In genomic region chr10:60796481-60796880, GRCh38 we compare ENCODE assay signal across 1 cellular context.
A peak's percentile ranks its signal among the peaks of the same experiment; 100 is the strongest.
TF ChIP-seq lines count a peak whose summit lies in the region.

No MANE protein-coding gene starts in this region.

TF ChIP-seq in K562, 482 proteins besides CTCF, POLR2A, EP300 and RAD21:
- TF ChIP-seq E2F8 (IDR thresholded peaks at IDR 0.05; ENCODE audit: low read depth, partially characterized antibody) (peak; percentile 19), KHSRP (IDR thresholded peaks at IDR 0.05) (0 out of 2 replicates have a peak, but pooled peaks have one; percentile 18), POLR2B (IDR thresholded peaks at IDR 0.05; ENCODE audit: low read depth, partially characterized antibody) (peak; percentile 62), HBP1 (CRISPR knock-in tag; IDR thresholded peaks at IDR 0.05) (peak; percentile 31; the same call in 1 of the 2 replicates), THRB (CRISPR knock-in tag; conservative IDR thresholded peaks at IDR 0.05) (0 out of 2 replicates have a peak, but pooled peaks have one; percentile 63), KDM4B (IDR thresholded peaks at IDR 0.05; ENCODE audit: borderline replicate concordance in 2 of 2, low read depth in 1 of 2) (no peak), SUPT5H (IDR thresholded peaks at IDR 0.05) (peak; percentile 61), BRF2 (IDR thresholded peaks at IDR 0.05; ENCODE audit: borderline replicate concordance, insufficient read depth, insufficient read length) (no peak), SLC30A9 (CRISPR knock-in tag; IDR thresholded peaks at IDR 0.05) (no peak)
TF ChIP-seq in K562: peak in this region for 6.
